In genomic region chr12:42024495-42024830, GRCh38 we compare ENCODE assay signal across 1 cellular context.
TF ChIP-seq lines count a peak whose summit lies in the region.

No MANE protein-coding gene starts in this region.

TF ChIP-seq in HCT116, 20 proteins besides CTCF, POLR2A, EP300 and RAD21 (continued from another document):
- TF ChIP-seq, protein P1, sequence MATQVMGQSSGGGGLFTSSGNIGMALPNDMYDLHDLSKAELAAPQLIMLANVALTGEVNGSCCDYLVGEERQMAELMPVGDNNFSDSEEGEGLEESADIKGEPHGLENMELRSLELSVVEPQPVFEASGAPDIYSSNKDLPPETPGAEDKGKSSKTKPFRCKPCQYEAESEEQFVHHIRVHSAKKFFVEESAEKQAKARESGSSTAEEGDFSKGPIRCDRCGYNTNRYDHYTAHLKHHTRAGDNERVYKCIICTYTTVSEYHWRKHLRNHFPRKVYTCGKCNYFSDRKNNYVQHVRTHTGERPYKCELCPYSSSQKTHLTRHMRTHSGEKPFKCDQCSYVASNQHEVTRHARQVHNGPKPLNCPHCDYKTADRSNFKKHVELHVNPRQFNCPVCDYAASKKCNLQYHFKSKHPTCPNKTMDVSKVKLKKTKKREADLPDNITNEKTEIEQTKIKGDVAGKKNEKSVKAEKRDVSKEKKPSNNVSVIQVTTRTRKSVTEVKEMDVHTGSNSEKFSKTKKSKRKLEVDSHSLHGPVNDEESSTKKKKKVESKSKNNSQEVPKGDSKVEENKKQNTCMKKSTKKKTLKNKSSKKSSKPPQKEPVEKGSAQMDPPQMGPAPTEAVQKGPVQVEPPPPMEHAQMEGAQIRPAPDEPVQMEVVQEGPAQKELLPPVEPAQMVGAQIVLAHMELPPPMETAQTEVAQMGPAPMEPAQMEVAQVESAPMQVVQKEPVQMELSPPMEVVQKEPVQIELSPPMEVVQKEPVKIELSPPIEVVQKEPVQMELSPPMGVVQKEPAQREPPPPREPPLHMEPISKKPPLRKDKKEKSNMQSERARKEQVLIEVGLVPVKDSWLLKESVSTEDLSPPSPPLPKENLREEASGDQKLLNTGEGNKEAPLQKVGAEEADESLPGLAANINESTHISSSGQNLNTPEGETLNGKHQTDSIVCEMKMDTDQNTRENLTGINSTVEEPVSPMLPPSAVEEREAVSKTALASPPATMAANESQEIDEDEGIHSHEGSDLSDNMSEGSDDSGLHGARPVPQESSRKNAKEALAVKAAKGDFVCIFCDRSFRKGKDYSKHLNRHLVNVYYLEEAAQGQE (IDR thresholded peaks at IDR 0.05; ENCODE audit: low read depth), result no peak
- TF ChIP-seq, protein P2, sequence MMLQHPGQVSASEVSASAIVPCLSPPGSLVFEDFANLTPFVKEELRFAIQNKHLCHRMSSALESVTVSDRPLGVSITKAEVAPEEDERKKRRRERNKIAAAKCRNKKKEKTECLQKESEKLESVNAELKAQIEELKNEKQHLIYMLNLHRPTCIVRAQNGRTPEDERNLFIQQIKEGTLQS (IDR thresholded peaks at IDR 0.05), result no peak
- TF ChIP-seq POLR2AphosphoS5 (IDR thresholded peaks at IDR 0.05; ENCODE audit: low read depth, low read length) (no peak), SIN3A (IDR thresholded peaks at IDR 0.05; ENCODE audit: low read depth) (no peak), TCF7L2 (IDR thresholded peaks at IDR 0.05; ENCODE audit: borderline replicate concordance, extremely low read depth, insufficient read depth, insufficient read length) (no peak), FOSL1 (IDR thresholded peaks at IDR 0.05; ENCODE audit: low read depth) (no peak), YY1 (IDR thresholded peaks at IDR 0.05; ENCODE audit: extremely low read depth, insufficient replicate concordance, low read depth, low read length) (no peak), CEBPB (IDR thresholded peaks at IDR 0.05; ENCODE audit: low read depth) (no peak), SRF (IDR thresholded peaks at IDR 0.05; ENCODE audit: low read depth) (no peak), JUND (IDR thresholded peaks at IDR 0.05) (no peak), EGR1 (IDR thresholded peaks at IDR 0.05; ENCODE audit: low read depth) (no peak), ELF1 (IDR thresholded peaks at IDR 0.05; ENCODE audit: borderline replicate concordance, low read depth) (no peak), EZH2 (IDR thresholded peaks at IDR 0.05) (no peak), ZNF274 (IDR thresholded peaks at IDR 0.05; ENCODE audit: low read depth, low read length) (no peak)
